In genomic region chr12:49871811-49872251, GRCh38 we compare ENCODE assay signal across 2 cellular contexts. TPM values are rescaled to one million over a fixed set of nuclear protein-coding genes. Genes with fewer than 3 reads are reported as not detected.
"Had no signal": no experiment of that assay in that cellular context is flagged by ENCODE, and none has a peak within 500 bp of the region (broad histone marks: within the 10 kb centered on the region; RNA-seq: fewer than 3 reads in every experiment).

No MANE protein-coding gene starts in this region.

RNA-seq across cellular contexts. Expression of gene FAIM2, which starts 31.9 kb away (rescaled TPM):
- total RNA-seq: dermis blood vessel endothelial cell, mononuclear cell had no signal
